ENCODE assay signal across 19 cellular contexts in genomic region chr2:42232024-42232423, GRCh38.
A peak's percentile ranks its signal among the peaks of the same experiment; 100 is the strongest.
DNase-seq lines count a peak whose midpoint lies in the region; ATAC-seq, FAIRE-seq and TF ChIP-seq lines count a peak whose summit lies in the region.
"Had no signal": no experiment of that assay in that cellular context is flagged by ENCODE, and none has a peak within 500 bp of the region (broad histone marks: within the 10 kb centered on the region; RNA-seq: fewer than 3 reads in every experiment).

No MANE protein-coding gene starts in this region.

- peak; percentile 15 for DNase-seq in activated naive CD4-positive, alpha-beta T cell treated with anti-CD3 and anti-CD28 coated beads for 36 hours
- DNase-seq in activated naive CD4-positive, alpha-beta T cell treated with anti-CD3 and anti-CD28 coated beads, Interleukin-2, amount 50 U/mL, for 16 hours, result no peak
- no peak for DNase-seq in stimulated activated naive CD8-positive, alpha-beta T cell treated with anti-CD3 and anti-CD28 coated beads, Interleukin-15, Interleukin-2, amounts not matched to agents 100 U/mL and 50 U/mL, for 24 hours
- DNase-seq in stimulated activated naive CD8-positive, alpha-beta T cell treated with anti-CD3 and anti-CD28 coated beads, Interleukin-15, amount 100 ng/mL, for 72 hours, result no peak
- DNase-seq in endothelial cell of umbilical vein (ENCODE audit: low read depth, low spot score) (no peak), medulla oblongata (ENCODE audit: extremely low spot score) (no peak), aorta (no peak)
- DNase-seq: ACHN, C1 segment of cervical spinal cord, DND-41, GDM1, Karpas-422, NCI-H1417 treated with DMSO at 0.1 percent for 48 hours, NCI-H187 treated with DMSO at 0.1 percent for 48 hours, NCI-H2227 treated with DMSO at 0.1 percent for 48 hours, NCI-H510A treated with DMSO at 0.1 percent for 48 hours, NCI-H774 had no signal

- dilution Hi-C loops in endothelial cell of umbilical vein (cut with MboI; ENCODE audit: extremely low pct_ligation_motif_present, low sequenced_read_pairs), result no loop called here

- no peak for TF ChIP-seq POLR2A in endothelial cell of umbilical vein (IDR thresholded peaks at IDR 0.05; ENCODE audit: low read depth, low read length)

- BruUV-seq in endothelial cell of umbilical vein (replicated peaks; lab: Mats Ljungman, UMichigan), result no TSS peak

- H3K27me3 ChIP-seq in endothelial cell of umbilical vein (ENCODE audit: control insufficient read depth in 2 of 2, insufficient read depth in 2 of 2, low read length in 2 of 2) (no peaks in the 10 kb centered on the region), aorta (ENCODE audit: control insufficient read depth in 1 of 2, insufficient read depth in 2 of 2, low read length in 1 of 2) (no peaks in the 10 kb centered on the region)

- H2AFZ ChIP-seq in endothelial cell of umbilical vein (ENCODE audit: low read depth, low read length), result no peak overlapping the region

- POLR2A ChIA-PET in endothelial cell of umbilical vein (lab: Charles Lee), result no interaction called here

- CTCF ChIA-PET in activated naive CD4-positive, alpha-beta T cell treated with anti-CD3 and anti-CD28 coated beads for 36 hours (lab: Charles Lee), result interaction anchor here (0.7 kb wide), 3 partner anchors 18 to 105 kb away, joined by 3 to 4 read pairs (median 3); no protein-coding TSS in a partner anchor
- CTCF ChIA-PET in endothelial cell of umbilical vein (lab: Charles Lee), result no interaction called here

- H3K4me1 ChIP-seq in endothelial cell of umbilical vein (ENCODE audit: control insufficient read depth, extremely low read depth, insufficient read depth, low read length) (peaks cover 3% of the 10 kb centered on the region), aorta (ENCODE audit: control insufficient read depth in 1 of 2, insufficient read depth in 2 of 2, low read length in 2 of 2) (peaks cover 0 to 2% of the 10 kb centered on the region in 2 donors)

- no peak overlapping the region for H3K27ac ChIP-seq in endothelial cell of umbilical vein (ENCODE audit: insufficient read depth, low read depth, low read length)
- H3K27ac ChIP-seq in aorta (ENCODE audit: low read depth in 1 of 2, low read length in 2 of 2), result no peak overlapping the region

- peaks cover 2% of the 10 kb centered on the region for H3K36me3 Mint-ChIP-seq in activated naive CD4-positive, alpha-beta T cell treated with anti-CD3 and anti-CD28 coated beads for 36 hours (ENCODE audit: low read depth)

- no peak overlapping the region for H3K27ac Mint-ChIP-seq in activated naive CD4-positive, alpha-beta T cell treated with anti-CD3 and anti-CD28 coated beads for 36 hours
- H3K27ac Mint-ChIP-seq in stimulated activated naive CD8-positive, alpha-beta T cell treated with anti-CD3 and anti-CD28 coated beads, Interleukin-15, amount 100 ng/mL, for 72 hours, result no peak overlapping the region

- intact Hi-C loops in activated naive CD4-positive, alpha-beta T cell treated with anti-CD3 and anti-CD28 coated beads for 36 hours (cut with micrococcal nuclease), result no loop called here
- intact Hi-C loops in endothelial cell of umbilical vein (cut with micrococcal nuclease), result no loop called here
- intact Hi-C loops in aorta (cut with DNase I), result no loop called here

- no peak for TF ChIP-seq CTCF in endothelial cell of umbilical vein (IDR thresholded peaks at IDR 0.05; ENCODE audit: extremely low read depth in 1 of 2, insufficient read depth in 1 of 2, low read depth in 1 of 2, low read length in 2 of 2)

- H3K36me3 ChIP-seq in endothelial cell of umbilical vein (ENCODE audit: control insufficient read depth in 2 of 2, extremely low read depth in 1 of 2, insufficient read depth in 2 of 2, low read length in 2 of 2), result no peaks in the 10 kb centered on the region
- no peaks in the 10 kb centered on the region for H3K36me3 ChIP-seq in aorta (ENCODE audit: control insufficient read depth in 1 of 2, insufficient read depth in 2 of 2, low read length in 1 of 2)

- no peaks in the 10 kb centered on the region for H4K20me1 ChIP-seq in endothelial cell of umbilical vein (replicated peaks; ENCODE audit: control insufficient read depth, extremely low read depth, insufficient read depth, low read length)

- H3K4me3 ChIP-seq in endothelial cell of umbilical vein (replicated peaks in 1 of 3; ENCODE audit: insufficient read depth in 1 of 3, low read depth in 1 of 3, low read length in 3 of 3) (no peak overlapping the region), aorta (ENCODE audit: low read length in 2 of 2) (no peak overlapping the region)

- no peaks in the 10 kb centered on the region for H3K9me1 ChIP-seq in endothelial cell of umbilical vein (replicated peaks; ENCODE audit: control insufficient read depth, extremely low read depth, insufficient read depth, low read length)

- peak; percentile 40 for ATAC-seq in stimulated activated naive CD8-positive, alpha-beta T cell treated with anti-CD3 and anti-CD28 coated beads, Interleukin-15, Interleukin-2, amounts not matched to agents 100 U/mL and 50 U/mL, for 24 hours
- ATAC-seq in stimulated activated naive CD8-positive, alpha-beta T cell treated with anti-CD3 and anti-CD28 coated beads, Interleukin-15, amount 100 ng/mL, for 72 hours, result no peak
- no peak for ATAC-seq in aorta (ENCODE audit: low FRiP score)
- ATAC-seq: Right ventricle myocardium inferior had no signal

- no peaks in the 10 kb centered on the region for H3K9me3 Mint-ChIP-seq in activated naive CD4-positive, alpha-beta T cell treated with anti-CD3 and anti-CD28 coated beads for 36 hours
- H3K9me3 Mint-ChIP-seq in stimulated activated naive CD8-positive, alpha-beta T cell treated with anti-CD3 and anti-CD28 coated beads, Interleukin-15, amount 100 ng/mL, for 72 hours, result no peaks in the 10 kb centered on the region

- peak; percentile 37 for FAIRE-seq in endothelial cell of umbilical vein (lab: Jason Lieb, UNC)
- FAIRE-seq: RCC 7860 had no signal

- H3K27me3 Mint-ChIP-seq in activated naive CD4-positive, alpha-beta T cell treated with anti-CD3 and anti-CD28 coated beads for 36 hours (ENCODE audit: low read depth), result no peaks in the 10 kb centered on the region
- H3K27me3 Mint-ChIP-seq in stimulated activated naive CD8-positive, alpha-beta T cell treated with anti-CD3 and anti-CD28 coated beads, Interleukin-15, amount 100 ng/mL, for 72 hours, result no peaks in the 10 kb centered on the region

- H3K4me3 Mint-ChIP-seq in activated naive CD4-positive, alpha-beta T cell treated with anti-CD3 and anti-CD28 coated beads for 36 hours, result no peak overlapping the region
- no peak overlapping the region for H3K4me3 Mint-ChIP-seq in stimulated activated naive CD8-positive, alpha-beta T cell treated with anti-CD3 and anti-CD28 coated beads, Interleukin-15, amount 100 ng/mL, for 72 hours

- no peaks in the 10 kb centered on the region for H3K9me3 ChIP-seq in endothelial cell of umbilical vein (replicated peaks; ENCODE audit: control insufficient read depth, insufficient read depth, low read length)
- H3K9me3 ChIP-seq in aorta (ENCODE audit: control insufficient read depth, low read length), result no peaks in the 10 kb centered on the region

- no peaks in the 10 kb centered on the region for H3K79me2 ChIP-seq in endothelial cell of umbilical vein (ENCODE audit: control insufficient read depth, insufficient read depth, low read length)

- H3K4me2 ChIP-seq in endothelial cell of umbilical vein (ENCODE audit: insufficient read depth, low read length), result no peak overlapping the region

- H3K4me1 Mint-ChIP-seq in activated naive CD4-positive, alpha-beta T cell treated with anti-CD3 and anti-CD28 coated beads for 36 hours (ENCODE audit: low read depth), result peaks cover 64% of the 10 kb centered on the region
- peaks cover 56% of the 10 kb centered on the region for H3K4me1 Mint-ChIP-seq in stimulated activated naive CD8-positive, alpha-beta T cell treated with anti-CD3 and anti-CD28 coated beads, Interleukin-15, amount 100 ng/mL, for 72 hours

- H3K9ac ChIP-seq in endothelial cell of umbilical vein (replicated peaks; ENCODE audit: extremely low read depth, insufficient read depth, low read length), result no peak overlapping the region

- WGBS in aorta, 2 donors, result 88 to 95% methylated on average over 1 of the region's 1 CpG

TF ChIP-seq in endothelial cell of umbilical vein, 7 proteins besides CTCF, POLR2A, EP300 and RAD21:
- no peak for TF ChIP-seq JUN (IDR thresholded peaks at IDR 0.05; ENCODE audit: borderline replicate concordance, insufficient read depth, insufficient read length, low read depth)
- TF ChIP-seq GATA2 (IDR thresholded peaks at IDR 0.05; ENCODE audit: insufficient read depth, insufficient read length, low read depth, low read length), result no peak
- TF ChIP-seq POLR2AphosphoS5 (IDR thresholded peaks at IDR 0.05; ENCODE audit: insufficient read depth, low read depth, low read length), result no peak
- TF ChIP-seq FOS (IDR thresholded peaks at IDR 0.05; ENCODE audit: borderline replicate concordance, insufficient read depth, low read length), result no peak
- TF ChIP-seq EZH2 (IDR thresholded peaks at IDR 0.05; ENCODE audit: borderline replicate concordance, low read depth, low read length, severe bottlenecking), result no peak
- TF ChIP-seq, protein P1, sequence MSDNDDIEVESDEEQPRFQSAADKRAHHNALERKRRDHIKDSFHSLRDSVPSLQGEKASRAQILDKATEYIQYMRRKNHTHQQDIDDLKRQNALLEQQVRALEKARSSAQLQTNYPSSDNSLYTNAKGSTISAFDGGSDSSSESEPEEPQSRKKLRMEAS (IDR thresholded peaks at IDR 0.05; ENCODE audit: insufficient read depth, insufficient read length), result no peak
